In genomic region chr2:148861367-148861766, GRCh38 we compare ENCODE assay signal across 21 cellular contexts. TPM values are rescaled to one million over a fixed set of nuclear protein-coding genes. Genes with fewer than 3 reads are reported as not detected.
DNase-seq lines count a peak whose midpoint lies in the region; ATAC-seq and TF ChIP-seq lines count a peak whose summit lies in the region.
"Had no signal": no experiment of that assay in that cellular context is flagged by ENCODE, and none has a peak within 500 bp of the region (broad histone marks: within the 10 kb centered on the region; RNA-seq: fewer than 3 reads in every experiment).

No MANE protein-coding gene starts in this region.

- H3K36me3 ChIP-seq in ACC112 (ENCODE audit: insufficient read depth, low read length) = no peaks in the 10 kb centered on the region
- H3K36me3 ChIP-seq in Karpas-422 (ENCODE audit: insufficient read depth, low read length) = no peaks in the 10 kb centered on the region
- H3K36me3 ChIP-seq in testis (ENCODE audit: low read depth, missing control alignments) = no peaks in the 10 kb centered on the region
- H3K36me3 ChIP-seq: BLaER1 had no signal

- no peaks in the 10 kb centered on the region for H3K4me1 ChIP-seq in ACC112 (ENCODE audit: control insufficient read depth, insufficient read depth, low read length, unreplicated experiment)
- no peaks in the 10 kb centered on the region for H3K4me1 ChIP-seq in Karpas-422 (ENCODE audit: low read length)
- peaks cover 5% of the 10 kb centered on the region for H3K4me1 ChIP-seq in testis
- H3K4me1 ChIP-seq: BLaER1, Caco-2 had no signal

- no peak overlapping the region for H3K4me2 ChIP-seq in Karpas-422 (ENCODE audit: low read depth, low read length, poor library complexity, severe bottlenecking)
- H3K4me2 ChIP-seq: BLaER1 had no signal

- no peaks in the 10 kb centered on the region for H4K20me1 ChIP-seq in Karpas-422 (ENCODE audit: insufficient read depth, low read depth, low read length)
- H4K20me1 ChIP-seq: BLaER1 had no signal

- intact Hi-C loops in testis (cut with DNase I; ENCODE audit: low total_unique reads) = no loop called here

- no peaks in the 10 kb centered on the region for H3K9me2 ChIP-seq in Karpas-422 (replicated peaks; ENCODE audit: insufficient read depth, low read length)

- no peaks in the 10 kb centered on the region for H3K79me2 ChIP-seq in ACC112 (ENCODE audit: control insufficient read depth, insufficient read depth, low read length, unreplicated experiment)
- H3K79me2 ChIP-seq in Karpas-422 (ENCODE audit: low read length) = no peaks in the 10 kb centered on the region

- H3K9me3 ChIP-seq in Karpas-422 (ENCODE audit: low read length) (no peaks in the 10 kb centered on the region), testis (no peaks in the 10 kb centered on the region)
- H3K9me3 ChIP-seq: BLaER1, Caco-2 had no signal

- peaks cover 69% of the 10 kb centered on the region for H3K27me3 ChIP-seq in ACC112 (ENCODE audit: insufficient read depth, low read length)
- no peaks in the 10 kb centered on the region for H3K27me3 ChIP-seq in Karpas-422 (ENCODE audit: low read length)
- no peaks in the 10 kb centered on the region for H3K27me3 ChIP-seq in testis
- H3K27me3 ChIP-seq: BLaER1 had no signal

- H3K36me3 Mint-ChIP-seq in stimulated activated effector memory CD8-positive, alpha-beta T cell treated with anti-CD3 and anti-CD28 coated beads, Interleukin-12 subunit alpha, Interleukin-12 subunit beta, amount 100 ng/mL, for 72 hours = no peaks in the 10 kb centered on the region

- DNase-seq in Karpas-422 = no peak
- DNase-seq in NCI-H774 (lab: John Stamatoyannopoulos, UW) = peak; percentile 4
- no peak for DNase-seq in stimulated activated effector memory CD8-positive, alpha-beta T cell treated with anti-CD3 and anti-CD28 coated beads, Interleukin-12 subunit alpha, Interleukin-12 subunit beta, amount 100 ng/mL, for 72 hours (ENCODE audit: low spot score in 2 of 2)
- DNase-seq in testis = no peak
- DNase-seq in A172 (ENCODE audit: low spot score) = no peak
- DNase-seq: Caco-2; CD4-positive, alpha-beta T cell; DMS 273 treated with DMSO at 0.1 percent for 48 hours; DMS79 treated with DMSO at 0.1 percent for 48 hours; GOT3; HCEC 1CT; IMR-90; NCI-H1694 treated with DMSO at 0.1 percent for 48 hours; NCI-H2107; NCI-H510A; NK-92 treated with Interleukin-12 subunit alpha and Interleukin-12 subunit beta, amount 100 ng/mL, for 24 hours; SHP77 had no signal

- H2AFZ ChIP-seq in ACC112 (ENCODE audit: low read length, unreplicated experiment) (no peak overlapping the region), Karpas-422 (ENCODE audit: low read length) (peak overlapping the region; percentile 41; the same call in 1 of the 2 replicates)

- no peak overlapping the region for H3K27ac ChIP-seq in ACC112 (ENCODE audit: low read depth, low read length)
- H3K27ac ChIP-seq in Karpas-422 (ENCODE audit: low read length) = no peak overlapping the region
- no peak overlapping the region for H3K27ac ChIP-seq in testis
- H3K27ac ChIP-seq: BLaER1 had no signal

- H3K4me3 Mint-ChIP-seq in stimulated activated effector memory CD8-positive, alpha-beta T cell treated with anti-CD3 and anti-CD28 coated beads, Interleukin-12 subunit alpha, Interleukin-12 subunit beta, amount 100 ng/mL, for 72 hours = no peak overlapping the region
- H3K4me3 Mint-ChIP-seq: CD4-positive, alpha-beta T cell; T-helper 1 cell treated with Interleukin-12 subunit alpha and Interleukin-12 subunit beta and Interleukin-4 antibody, amounts not matched to agents 30 μg/mL and 1 μg/mL, for 36 hours had no signal

- H3K4me1 Mint-ChIP-seq in stimulated activated effector memory CD8-positive, alpha-beta T cell treated with anti-CD3 and anti-CD28 coated beads, Interleukin-12 subunit alpha, Interleukin-12 subunit beta, amount 100 ng/mL, for 72 hours = peaks cover 9% of the 10 kb centered on the region

- no peak for TF ChIP-seq POLR2A in testis (IDR thresholded peaks at IDR 0.05)

- ATAC-seq in stimulated activated effector memory CD8-positive, alpha-beta T cell treated with anti-CD3 and anti-CD28 coated beads, Interleukin-12 subunit alpha, Interleukin-12 subunit beta, amount 100 ng/mL, for 72 hours = no peak

- H3K9me3 Mint-ChIP-seq in stimulated activated effector memory CD8-positive, alpha-beta T cell treated with anti-CD3 and anti-CD28 coated beads, Interleukin-12 subunit alpha, Interleukin-12 subunit beta, amount 100 ng/mL, for 72 hours = no peaks in the 10 kb centered on the region
- H3K9me3 Mint-ChIP-seq: CD4-positive, alpha-beta T cell; T-helper 1 cell treated with Interleukin-12 subunit alpha and Interleukin-12 subunit beta and Interleukin-4 antibody, amounts not matched to agents 30 μg/mL and 1 μg/mL, for 36 hours had no signal

- H3K4me3 ChIP-seq in ACC112 (ENCODE audit: low read depth, low read length) = peak overlapping the region; percentile 42
- H3K4me3 ChIP-seq in Karpas-422 (ENCODE audit: low read length) = no peak overlapping the region
- H3K4me3 ChIP-seq in WI38 (ENCODE audit: low read depth, low read length) = peak overlapping the region; percentile 27
- H3K4me3 ChIP-seq in testis = no peak overlapping the region
- H3K4me3 ChIP-seq: BLaER1 had no signal

- no peak for TF ChIP-seq CTCF in WI38 (IDR thresholded peaks at IDR 0.05; ENCODE audit: low read depth, low read length)
- no peak for TF ChIP-seq CTCF in testis (IDR thresholded peaks at IDR 0.05)

- WGBS in testis, 2 donors = 44 to 73% methylated on average over 5 of the region's 5 CpGs

- no peak overlapping the region for H3K9ac ChIP-seq in Karpas-422 (ENCODE audit: low read length)
- H3K9ac ChIP-seq: BLaER1 had no signal

- H3K27ac Mint-ChIP-seq in stimulated activated effector memory CD8-positive, alpha-beta T cell treated with anti-CD3 and anti-CD28 coated beads, Interleukin-12 subunit alpha, Interleukin-12 subunit beta, amount 100 ng/mL, for 72 hours = no peak overlapping the region
- H3K27ac Mint-ChIP-seq: CD4-positive, alpha-beta T cell; T-helper 1 cell treated with Interleukin-12 subunit alpha and Interleukin-12 subunit beta and Interleukin-4 antibody, amounts not matched to agents 30 μg/mL and 1 μg/mL, for 36 hours had no signal

RNA-seq across cellular contexts. Expression of gene KIF5C, which starts 13.7 kb away (rescaled TPM):
- total RNA-seq in Karpas-422 (2014; rRNA removed; shearing (Covaris generic); ENCODE audit: low replicate concordance) = 8.3 and 11.3 TPM in 2 replicates
- 100 to 1,000 TPM; 146 to 159 TPM for total RNA-seq in testis
- 57.0 TPM for polyA plus RNA-seq in testis (ENCODE audit: insufficient read depth, low read depth, low replicate concordance)
- total RNA-seq in A172 (2014; rRNA removed; shearing (Covaris generic)) = 14.6 and 22.9 TPM in 2 replicates

Comparison
In these comparisons a context has a peak if more than half of its experiments do, and no peak if none do; other contexts are left out.
1. H3K4me3 ChIP-seq: peak in ACC112 (single experiment) and WI38 (single experiment); none in Karpas-422 (single experiment) and testis (0 of 2).